10 cellular contexts compared by ENCODE assay signal in the genomic region with DNA sequence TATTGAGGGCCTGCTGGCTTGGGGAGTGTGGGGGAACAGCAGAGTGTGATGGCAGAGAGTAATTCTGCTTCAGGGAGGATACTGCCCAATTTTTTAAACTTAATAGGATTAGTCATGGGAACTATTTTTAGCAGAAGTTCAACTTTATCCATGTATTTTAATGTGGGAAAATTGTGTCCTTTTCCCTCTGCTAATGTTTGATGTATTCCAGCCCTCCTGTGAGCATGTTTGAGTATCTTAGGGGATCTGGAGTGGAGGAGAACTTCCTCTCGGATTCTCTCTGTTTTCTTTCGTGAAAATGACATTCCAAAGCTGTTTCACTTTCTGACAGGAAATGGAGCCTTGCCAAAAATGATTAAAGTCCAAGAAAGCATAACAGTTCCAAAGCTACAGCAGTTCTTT.
DNase-seq lines count a peak whose midpoint lies in the region; ATAC-seq and TF ChIP-seq lines count a peak whose summit lies in the region.
"Had no signal": no experiment of that assay in that cellular context is flagged by ENCODE, and none has a peak within 500 bp of the region (broad histone marks: within the 10 kb centered on the region; RNA-seq: fewer than 3 reads in every experiment).

No MANE protein-coding gene starts in this region.

- peak; percentile 7 to 58 for DNase-seq in NCI-H446 (lab: John Stamatoyannopoulos, UW)
- no peak for DNase-seq in NCI-H446 treated with DMSO at 0.1 percent for 48 hours (lab: John Stamatoyannopoulos, UW)
- DNase-seq in esophagus squamous epithelium (lab: John Stamatoyannopoulos, UW): no peak
- DNase-seq in SIG-M5 treated with dmso at 0.1 percent for 504 hours (lab: John Stamatoyannopoulos, UW; ENCODE audit: unreplicated experiment): no peak
- DNase-seq in activated T-cell treated with anti-CD3 and anti-CD28 coated beads for 4 hours: no peak
- no peak for DNase-seq in endothelial cell (ENCODE audit: low spot score)
- DNase-seq: 8988T, NCI-H1436 treated with DMSO at 0.1 percent for 48 hours had no signal

- intact Hi-C loops in esophagus squamous epithelium (cut with DNase I): no loop called here

- H3K4me3 ChIP-seq in esophagus squamous epithelium (peak overlapping the region in 1 of 4 donors; percentile 24), muscle layer of colon (ENCODE audit: low read depth in 1 of 2, low read length in 2 of 2) (no peak overlapping the region)

- H3K4me1 ChIP-seq in esophagus squamous epithelium: peaks cover 5 to 22% (median 9%) of the 10 kb centered on the region in 3 donors
- H3K4me1 ChIP-seq in muscle layer of colon (ENCODE audit: insufficient read depth, low read length): peaks cover 15% of the 10 kb centered on the region

- no peaks in the 10 kb centered on the region for H3K4me1 Mint-ChIP-seq in endothelial cell (ENCODE audit: unreplicated experiment)

- no peak for ATAC-seq in HG03457 (IDR thresholded peaks at IDR 0.05; ENCODE audit: unreplicated experiment)

- H3K4me3 Mint-ChIP-seq in endothelial cell (ENCODE audit: unreplicated experiment): no peak overlapping the region

- H3K27ac ChIP-seq in esophagus squamous epithelium (peak overlapping the region in 3 of 4 donors; percentile 67 to 74 (median 68)), muscle layer of colon (ENCODE audit: low read depth, low read length) (peak overlapping the region; percentile 31)

- H3K9me3 ChIP-seq in esophagus squamous epithelium (no peaks in the 10 kb centered on the region), muscle layer of colon (ENCODE audit: low read length) (no peaks in the 10 kb centered on the region)

- no peaks in the 10 kb centered on the region for H3K9me3 Mint-ChIP-seq in endothelial cell (ENCODE audit: unreplicated experiment)

- WGBS in esophagus squamous epithelium, 2 donors: 8 to 19% methylated on average over 2 of the region's 2 CpGs

- no peak overlapping the region for H3K27ac Mint-ChIP-seq in endothelial cell (ENCODE audit: unreplicated experiment)

- no peak overlapping the region for H3K9ac ChIP-seq in muscle layer of colon (ENCODE audit: low read length)

- H3K27me3 Mint-ChIP-seq in endothelial cell (ENCODE audit: unreplicated experiment): no peaks in the 10 kb centered on the region

- TF ChIP-seq POLR2A in esophagus squamous epithelium (IDR thresholded peaks at IDR 0.05): no peak

- no peak for TF ChIP-seq CTCF in esophagus squamous epithelium (IDR thresholded peaks at IDR 0.05)
- TF ChIP-seq CTCF in endothelial cell (IDR thresholded peaks at IDR 0.05; ENCODE audit: unreplicated experiment): no peak

- H3K36me3 ChIP-seq in esophagus squamous epithelium (no peaks in the 10 kb centered on the region), muscle layer of colon (ENCODE audit: insufficient read depth, low read length) (no peaks in the 10 kb centered on the region)

- H3K27me3 ChIP-seq in esophagus squamous epithelium (no peaks in the 10 kb centered on the region), muscle layer of colon (ENCODE audit: control insufficient read depth in 1 of 2, insufficient read depth in 2 of 2, low read length in 2 of 2) (no peaks in the 10 kb centered on the region)

- H3K36me3 Mint-ChIP-seq in endothelial cell (ENCODE audit: low read depth, unreplicated experiment): no peaks in the 10 kb centered on the region

Comparison
In these comparisons a context has a peak if more than half of its experiments do, and no peak if none do; other contexts are left out.
1. DNase-seq: peak in NCI-H446 (2 of 2); none in NCI-H446 treated with DMSO at 0.1 percent for 48 hours (single experiment), esophagus squamous epithelium (single experiment), SIG-M5 treated with dmso at 0.1 percent for 504 hours (single experiment), activated T-cell treated with anti-CD3 and anti-CD28 coated beads for 4 hours (single experiment) and endothelial cell (single experiment).